16 cellular contexts compared by ENCODE assay signal in genomic region chr18:4842287-4842686, GRCh38.
DNase-seq lines count a peak whose midpoint lies in the region; ATAC-seq and TF ChIP-seq lines count a peak whose summit lies in the region.
"Had no signal": no experiment of that assay in that cellular context is flagged by ENCODE, and none has a peak within 500 bp of the region (broad histone marks: within the 10 kb centered on the region; RNA-seq: fewer than 3 reads in every experiment).

No MANE protein-coding gene starts in this region.

- TF ChIP-seq CTCF in epithelial cell of esophagus (IDR thresholded peaks at IDR 0.05; ENCODE audit: insufficient read depth, low read depth, low read length, missing control alignments) (no peak), lower lobe of right lung (IDR thresholded peaks at IDR 0.05) (no peak), esophagus muscularis mucosa (IDR thresholded peaks at IDR 0.05) (no peak)

- H3K18ac ChIP-seq in mesendoderm (ENCODE audit: low read length), result no peak overlapping the region

- no peak overlapping the region for H2BK15ac ChIP-seq in mesendoderm (replicated peaks; ENCODE audit: low read depth)

- H2AK5ac ChIP-seq in mesendoderm (ENCODE audit: low read length), result no peak overlapping the region

- H4K5ac ChIP-seq in mesendoderm (ENCODE audit: low read length), result no peak overlapping the region

- no peak overlapping the region for H3K9ac ChIP-seq in mesendoderm (ENCODE audit: low read length)

- H3K4me2 ChIP-seq in mesendoderm (ENCODE audit: low read length), result no peak overlapping the region
- H3K4me2 ChIP-seq: GM23338 had no signal

- no peak for TF ChIP-seq EP300 in esophagus muscularis mucosa (IDR thresholded peaks at IDR 0.05)

- H2BK5ac ChIP-seq in mesendoderm (ENCODE audit: low read length), result peak overlapping the region; percentile 9

- H3K27me3 ChIP-seq in mesendoderm (ENCODE audit: insufficient read depth, low read length, poor library complexity) (no peaks in the 10 kb centered on the region), lower lobe of right lung (ENCODE audit: low read depth) (no peaks in the 10 kb centered on the region), esophagus muscularis mucosa (no peaks in the 10 kb centered on the region)
- H3K27me3 ChIP-seq: BE2C had no signal

- no peak overlapping the region for H3K23ac ChIP-seq in mesendoderm (ENCODE audit: low read length)

- H4K8ac ChIP-seq in mesendoderm (ENCODE audit: low read depth, low read length), result no peak overlapping the region

- H3K27ac ChIP-seq in mesendoderm (ENCODE audit: low read depth, low read length), result no peak overlapping the region
- no peak overlapping the region for H3K27ac ChIP-seq in lower lobe of right lung
- H3K27ac ChIP-seq in esophagus muscularis mucosa (replicated peaks in 1 of 4), result no peak overlapping the region

- TF ChIP-seq POLR2A in esophagus muscularis mucosa (IDR thresholded peaks at IDR 0.05; ENCODE audit: low read depth), result no peak

- peaks cover 5% of the 10 kb centered on the region for H3K4me1 ChIP-seq in mesendoderm (ENCODE audit: control insufficient read depth, low read depth, low read length)
- no peaks in the 10 kb centered on the region for H3K4me1 ChIP-seq in lower lobe of right lung
- no peaks in the 10 kb centered on the region for H3K4me1 ChIP-seq in esophagus muscularis mucosa
- H3K4me1 ChIP-seq: BE2C had no signal

- DNase-seq in astrocyte of the hippocampus (ENCODE audit: low read depth, low spot score), result peak; percentile 2
- peak; percentile 46 for DNase-seq in epithelial cell of esophagus (ENCODE audit: low read depth)
- DNase-seq in mesendoderm, result no peak
- no peak for DNase-seq in lower lobe of right lung
- no peak for DNase-seq in esophagus muscularis mucosa (ENCODE audit: extremely low spot score)
- DNase-seq: ACHN; BE2C; C1 segment of cervical spinal cord; CD4-positive, CD25-positive, alpha-beta regulatory T cell; CD8-positive, alpha-beta memory T cell; COR-L47; GDM1; HCEC 1CT had no signal

- intact Hi-C loops in lower lobe of right lung (cut with DNase I) (no loop called here), esophagus muscularis mucosa (cut with DNase I) (no loop called here)

- H3K9me3 ChIP-seq in lower lobe of right lung, result no peaks in the 10 kb centered on the region
- no peaks in the 10 kb centered on the region for H3K9me3 ChIP-seq in esophagus muscularis mucosa
- H3K9me3 ChIP-seq: BE2C had no signal

- H3K4ac ChIP-seq in mesendoderm (ENCODE audit: low read depth, low read length), result no peak overlapping the region

- ATAC-seq in lower lobe of right lung (no peak), HG03521 (IDR thresholded peaks at IDR 0.05; ENCODE audit: unreplicated experiment) (no peak)
- ATAC-seq: GM23338, HepG2 had no signal

- no peaks in the 10 kb centered on the region for H3K79me2 ChIP-seq in mesendoderm (ENCODE audit: control insufficient read depth, insufficient read depth, low read length)

- no CpG with 5 or more reads among the region's 2 CpGs for WGBS in mesendoderm (ENCODE audit: extremely low coverage, insufficient coverage, low lambda C conversion rate)
- 66% methylated on average over 2 of the region's 2 CpGs for WGBS in esophagus muscularis mucosa

- H3K56ac ChIP-seq in mesendoderm (ENCODE audit: low read length), result no peak overlapping the region

- H3K79me1 ChIP-seq in mesendoderm (ENCODE audit: low read length), result no peaks in the 10 kb centered on the region

- no peaks in the 10 kb centered on the region for H3K36me3 ChIP-seq in mesendoderm (ENCODE audit: control insufficient read depth, insufficient read depth, low read length)
- H3K36me3 ChIP-seq in lower lobe of right lung, result no peaks in the 10 kb centered on the region
- H3K36me3 ChIP-seq in esophagus muscularis mucosa, result no peaks in the 10 kb centered on the region
- H3K36me3 ChIP-seq: BE2C had no signal

- no peak overlapping the region for H3K4me3 ChIP-seq in epithelial cell of esophagus (ENCODE audit: low read length)
- no peak overlapping the region for H3K4me3 ChIP-seq in mesendoderm (ENCODE audit: low read length)
- H3K4me3 ChIP-seq in lower lobe of right lung, result no peak overlapping the region
- H3K4me3 ChIP-seq in esophagus muscularis mucosa, result no peak overlapping the region
- H3K4me3 ChIP-seq: GM23338 had no signal

- H2BK120ac ChIP-seq in mesendoderm (ENCODE audit: low read depth, low read length), result no peak overlapping the region

Comparison
In these comparisons a context has a peak if more than half of its experiments do, and no peak if none do; other contexts are left out.
1. DNase-seq: peak in astrocyte of the hippocampus (single experiment) and epithelial cell of esophagus (single experiment); none in mesendoderm (single experiment), lower lobe of right lung (single experiment) and esophagus muscularis mucosa (single experiment).